Comparison of ENCODE assay signal across 8 cellular contexts in the genomic region with DNA sequence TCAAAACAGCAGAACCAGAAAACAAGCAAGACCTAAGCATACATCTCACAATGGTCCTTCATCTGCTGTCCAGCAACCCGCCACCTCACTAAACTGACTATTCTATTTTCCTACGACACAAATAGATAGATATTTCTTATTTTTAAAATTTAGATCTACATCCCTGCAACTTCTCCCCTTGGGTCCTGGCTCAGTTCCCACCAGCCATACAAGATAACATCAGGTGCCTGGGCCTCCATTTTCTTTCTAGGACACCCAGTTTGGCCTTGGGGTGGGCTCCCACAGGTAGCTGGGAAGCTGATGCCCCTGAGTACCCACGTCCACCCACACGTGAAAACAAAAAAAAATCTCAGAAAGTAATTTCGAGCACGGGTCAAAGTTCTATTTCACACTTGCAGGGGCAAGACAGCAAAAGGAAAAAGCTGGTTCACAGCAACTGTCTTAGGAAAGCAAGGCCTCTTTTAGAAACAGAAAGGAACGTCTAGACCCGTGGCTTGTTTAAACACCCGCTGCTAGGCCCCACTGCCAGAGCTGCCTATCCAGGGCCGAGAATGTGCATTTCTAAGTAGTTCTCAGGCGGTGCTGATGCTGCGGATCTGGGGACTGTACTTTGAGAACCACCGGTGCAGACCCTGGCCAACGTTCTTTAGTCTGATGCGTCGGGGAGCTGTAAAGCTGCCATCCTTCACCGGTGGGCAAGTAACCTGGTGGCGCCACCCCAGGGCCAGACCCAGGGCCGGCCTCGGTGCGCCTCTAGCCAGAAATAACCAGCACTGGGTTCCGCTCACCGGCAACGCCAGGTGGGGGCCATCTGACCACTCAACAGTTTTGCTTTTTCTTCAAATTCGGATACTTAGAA. TPM values are rescaled to one million over a fixed set of nuclear protein-coding genes. Genes with fewer than 3 reads are reported as not detected.
A peak's percentile ranks its signal among the peaks of the same experiment; 100 is the strongest.
DNase-seq lines count a peak whose midpoint lies in the region; ATAC-seq lines count a peak whose summit lies in the region.

No MANE protein-coding gene starts in this region.

- DNase-seq in Ammon's horn (ENCODE audit: low spot score) = peak; percentile 40
- DNase-seq in NCI-H345 (lab: John Stamatoyannopoulos, UW) = peak; percentile 63
- peak; percentile 28 for DNase-seq in activated T-helper 1 cell treated with Interleukin-2 at 50 U/mL for 16 hours (ENCODE audit: low read depth)
- peak; percentile 67 for DNase-seq in germinal center (ENCODE audit: low spot score)
- DNase-seq in nucleus accumbens (lab: John Stamatoyannopoulos, UW) = peak in 46 of 56 donors; percentile 26 to 90 (median 60)
- DNase-seq in aorta = peak in 1 of 2 donors; percentile 80

- ATAC-seq in GM18517 (IDR thresholded peaks at IDR 0.05; ENCODE audit: unreplicated experiment) = peak; percentile 63
- ATAC-seq in HG02981 (IDR thresholded peaks at IDR 0.05; ENCODE audit: unreplicated experiment) = peak; percentile 52
- peak; percentile 64 for ATAC-seq in aorta (ENCODE audit: low FRiP score)

- no peaks in the 10 kb centered on the region for H3K36me3 ChIP-seq in aorta (ENCODE audit: control insufficient read depth in 1 of 2, insufficient read depth in 2 of 2, low read length in 1 of 2)

- H3K9me3 ChIP-seq in aorta (ENCODE audit: control insufficient read depth, low read length) = no peaks in the 10 kb centered on the region

- intact Hi-C loops in aorta (cut with DNase I) = loop anchor here in 1 of 2 donors (1.0 kb wide), 1 partner anchor 48 kb away; a partner anchor contains a TSS

- peak overlapping the region; percentile 59 to 74 for H3K4me3 ChIP-seq in aorta (ENCODE audit: low read length in 2 of 2)

- 9 to 11% methylated on average over 25 of the region's 25 CpGs for WGBS in aorta, 2 donors

- no peaks in the 10 kb centered on the region for H3K27me3 ChIP-seq in aorta (ENCODE audit: control insufficient read depth in 1 of 2, insufficient read depth in 2 of 2, low read length in 1 of 2)

- peak overlapping the region; percentile 72 to 91 for H3K27ac ChIP-seq in aorta (ENCODE audit: low read depth in 1 of 2, low read length in 2 of 2)

- H3K4me1 ChIP-seq in aorta (ENCODE audit: control insufficient read depth in 1 of 2, insufficient read depth in 2 of 2, low read length in 2 of 2) = peaks cover 0 to 2% of the 10 kb centered on the region in 2 donors

RNA-seq across cellular contexts. Expression of a gene that starts 47.3 kb away (rescaled TPM):
- total RNA-seq in aorta = 10 to 100 TPM in 1 of 2 donors, 1 to 10 TPM in 1; 8.9 to 10.4 TPM
- polyA plus RNA-seq in aorta = 1 to 10 TPM; 8.4 to 8.8 TPM

RNA-seq across cellular contexts. Expression of a gene that starts 53.0 kb away (rescaled TPM):
- total RNA-seq in aorta = 1 to 10 TPM; 5.3 to 6.6 TPM
- polyA plus RNA-seq in aorta = 1 to 10 TPM; 2.0 to 2.6 TPM
